In the genomic region with DNA sequence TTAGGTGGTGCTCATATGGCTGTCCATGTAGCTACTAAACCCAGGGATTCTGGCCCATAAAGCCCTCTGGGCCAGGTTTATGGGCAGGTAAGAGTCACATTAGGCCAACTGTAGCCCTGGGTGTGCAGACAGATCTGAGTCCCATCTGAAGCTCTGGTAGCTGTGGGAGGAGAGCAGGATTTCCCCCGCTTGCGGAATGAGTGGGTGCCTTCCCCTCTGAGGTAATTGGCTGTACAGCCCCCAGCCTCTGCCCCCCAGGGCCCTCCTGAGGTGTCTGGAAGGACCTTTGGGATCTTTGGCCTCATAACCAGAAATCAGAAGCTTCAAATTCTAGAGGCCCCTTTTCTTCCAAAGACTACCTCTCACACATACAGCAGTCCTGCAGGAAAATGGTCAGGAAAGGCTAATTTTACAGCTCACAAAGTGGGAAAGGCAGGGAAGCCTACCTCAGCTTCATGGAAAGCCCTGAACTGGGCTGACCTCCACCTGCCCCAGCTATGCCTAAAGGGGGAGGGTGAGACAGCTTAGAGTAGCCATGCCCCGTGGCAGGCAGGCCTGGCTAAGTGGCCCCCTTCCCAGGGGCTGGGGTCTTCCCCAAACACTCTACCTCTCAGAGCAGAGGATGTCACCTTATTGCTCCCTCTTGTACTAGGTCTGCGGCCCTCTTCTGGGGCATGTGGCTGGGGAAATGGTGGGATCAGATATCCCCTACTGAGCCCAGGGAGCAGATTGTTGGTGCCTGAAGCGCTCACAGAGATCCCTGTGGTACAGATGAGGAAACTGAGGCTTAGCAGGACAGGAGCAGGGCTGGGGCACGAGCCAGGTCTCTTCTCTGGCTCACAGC, we compare ENCODE assay signal across 1 cellular context.
TF ChIP-seq lines count a peak whose summit lies in the region.

No MANE protein-coding gene starts in this region.

TF ChIP-seq in GM12878, 131 proteins besides CTCF, POLR2A, EP300 and RAD21:
- no peak for TF ChIP-seq KLF5 (IDR thresholded peaks at IDR 0.05; ENCODE audit: partially characterized antibody)
- TF ChIP-seq EGR1 (IDR thresholded peaks at IDR 0.05; ENCODE audit: borderline replicate concordance in 1 of 2, low read depth in 2 of 2, low read length in 2 of 2), result peak in 1 of 2 experiments; percentile 44; a peak in 1 of 3 replicates
- peak; percentile 65; the same call in 1 of the 2 replicates for TF ChIP-seq EED (IDR thresholded peaks at IDR 0.05; ENCODE audit: low read depth)
- TF ChIP-seq, protein P1, sequence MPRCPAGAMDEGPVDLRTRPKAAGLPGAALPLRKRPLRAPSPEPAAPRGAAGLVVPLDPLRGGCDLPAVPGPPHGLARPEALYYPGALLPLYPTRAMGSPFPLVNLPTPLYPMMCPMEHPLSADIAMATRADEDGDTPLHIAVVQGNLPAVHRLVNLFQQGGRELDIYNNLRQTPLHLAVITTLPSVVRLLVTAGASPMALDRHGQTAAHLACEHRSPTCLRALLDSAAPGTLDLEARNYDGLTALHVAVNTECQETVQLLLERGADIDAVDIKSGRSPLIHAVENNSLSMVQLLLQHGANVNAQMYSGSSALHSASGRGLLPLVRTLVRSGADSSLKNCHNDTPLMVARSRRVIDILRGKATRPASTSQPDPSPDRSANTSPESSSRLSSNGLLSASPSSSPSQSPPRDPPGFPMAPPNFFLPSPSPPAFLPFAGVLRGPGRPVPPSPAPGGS (IDR thresholded peaks at IDR 0.05; ENCODE audit: borderline replicate concordance, insufficient read depth, low read depth, low read length, poor library complexity, severe bottlenecking), result peak; percentile 64
- TF ChIP-seq IKZF2 (IDR thresholded peaks at IDR 0.05), result no peak
- peak; percentile 50; the same call in 1 of the 2 replicates for TF ChIP-seq RUNX3 (IDR thresholded peaks at IDR 0.05; ENCODE audit: low read length)
- peak; percentile 72 for TF ChIP-seq JUNB (IDR thresholded peaks at IDR 0.05)
- TF ChIP-seq CEBPB (IDR thresholded peaks at IDR 0.05; ENCODE audit: borderline replicate concordance in 1 of 2, low read depth in 2 of 2, low read length in 2 of 2), result no peak
- TF ChIP-seq IRF4 (IDR thresholded peaks at IDR 0.05; ENCODE audit: low read depth, low read length), result peak; percentile 55; the same call in 1 of the 2 replicates
